ENCODE assay signal across 8 cellular contexts in genomic region chr1:48697066-48697707, GRCh38.
DNase-seq lines count a peak whose midpoint lies in the region; ATAC-seq, FAIRE-seq and TF ChIP-seq lines count a peak whose summit lies in the region.

No MANE protein-coding gene starts in this region.

- no peaks in the 10 kb centered on the region for H3K79me2 ChIP-seq in neural cell (replicated peaks; ENCODE audit: insufficient read depth, low read length)

- no peaks in the 10 kb centered on the region for H3K36me3 ChIP-seq in esophagus muscularis mucosa
- H3K36me3 ChIP-seq in neural cell (ENCODE audit: insufficient read depth, low read length) = no peaks in the 10 kb centered on the region
- H3K36me3 ChIP-seq in upper lobe of left lung = no peaks in the 10 kb centered on the region

- TF ChIP-seq CTCF in AG04450 (IDR thresholded peaks at IDR 0.05; ENCODE audit: low read depth, low read length) (peak; percentile 93), esophagus muscularis mucosa (IDR thresholded peaks at IDR 0.05) (peak; percentile 77 to 93 (median 86)), neural cell (IDR thresholded peaks at IDR 0.05; ENCODE audit: poor library complexity, severe bottlenecking) (peak; percentile 67), upper lobe of left lung (IDR thresholded peaks at IDR 0.05) (peak; percentile 68 to 88 (median 74))

- CTCF ChIA-PET in AG04450 (lab: Charles Lee) = interaction anchor here (0.6 to 3.7 kb wide), 20 partner anchors 10 to 1670 kb away, joined by 3 to 32 read pairs (median 4); no protein-coding TSS in a partner anchor

- POLR2A ChIA-PET in AG04450 (lab: Yijun Ruan, JAX) = no interaction called here

- TF ChIP-seq RAD21 in neural cell (conservative IDR thresholded peaks at IDR 0.05) = peak; percentile 53

- no peaks in the 10 kb centered on the region for H4K20me1 ChIP-seq in neural cell (ENCODE audit: insufficient read depth)

- no peak overlapping the region for H3K4me3 ChIP-seq in AG04450 (ENCODE audit: low read depth, low read length)
- H3K4me3 ChIP-seq in esophagus muscularis mucosa = no peak overlapping the region
- no peak overlapping the region for H3K4me3 ChIP-seq in neural cell (ENCODE audit: low read length)
- no peak overlapping the region for H3K4me3 ChIP-seq in upper lobe of left lung

- no peak for DNase-seq in AG04450 (ENCODE audit: low read depth, low spot score)
- DNase-seq in GM12891 (ENCODE audit: insufficient read length, low spot score) = peak; percentile 30
- DNase-seq in NCI-H748 treated with DMSO at 0.1 percent for 48 hours (lab: John Stamatoyannopoulos, UW) = peak; percentile 72
- peak; percentile 20 to 56 (median 53) for DNase-seq in activated CD8-positive, alpha-beta memory T cell treated with anti-CD3 and anti-CD28 coated beads for 48 hours (ENCODE audit: low read depth in 2 of 3, low spot score in 2 of 3)
- no peak for DNase-seq in esophagus muscularis mucosa (ENCODE audit: extremely low spot score)
- DNase-seq in upper lobe of left lung = peak in 1 of 2 donors; percentile 51

- H3K27ac ChIP-seq in AG04450 (ENCODE audit: low read depth, low read length) = no peak overlapping the region
- no peak overlapping the region for H3K27ac ChIP-seq in esophagus muscularis mucosa (replicated peaks in 1 of 4)
- H3K27ac ChIP-seq in neural cell (ENCODE audit: low read length) = no peak overlapping the region
- H3K27ac ChIP-seq in upper lobe of left lung = no peak overlapping the region

- no peaks in the 10 kb centered on the region for H3K9me2 ChIP-seq in neural cell (ENCODE audit: insufficient read depth, low read length)

- intact Hi-C loops in esophagus muscularis mucosa (cut with DNase I) = loop anchor here (5.0 kb wide), 2 partner anchors 125 to 145 kb away; no protein-coding TSS in a partner anchor

- no peaks in the 10 kb centered on the region for H3F3A ChIP-seq in neural cell (ENCODE audit: insufficient read depth, low read length, poor library complexity, severe bottlenecking)

- no peak for TF ChIP-seq EP300 in esophagus muscularis mucosa (IDR thresholded peaks at IDR 0.05)
- no peak for TF ChIP-seq EP300 in neural cell (conservative IDR thresholded peaks at IDR 0.05; ENCODE audit: poor library complexity, severe bottlenecking)
- no peak for TF ChIP-seq EP300 in upper lobe of left lung (IDR thresholded peaks at IDR 0.05)

- H3K4me2 ChIP-seq in neural cell (ENCODE audit: low read length) = no peak overlapping the region

- H3K9ac ChIP-seq in neural cell (ENCODE audit: low read length) = no peak overlapping the region

- H3K9me3 ChIP-seq in AG04450 (ENCODE audit: control insufficient read depth, insufficient read depth, low read length) (no peaks in the 10 kb centered on the region), esophagus muscularis mucosa (no peaks in the 10 kb centered on the region), neural cell (ENCODE audit: low read length) (no peaks in the 10 kb centered on the region), upper lobe of left lung (no peaks in the 10 kb centered on the region)

- H3K4me1 ChIP-seq in esophagus muscularis mucosa = no peaks in the 10 kb centered on the region
- H3K4me1 ChIP-seq in upper lobe of left lung = peaks cover 0 to 6% (median 2%) of the 10 kb centered on the region in 4 donors

- no peak for TF ChIP-seq POLR2A in GM12891 (IDR thresholded peaks at IDR 0.05; ENCODE audit: low read depth, low read length)
- TF ChIP-seq POLR2A in esophagus muscularis mucosa (IDR thresholded peaks at IDR 0.05; ENCODE audit: low read depth) = no peak
- no peak for TF ChIP-seq POLR2A in upper lobe of left lung (IDR thresholded peaks at IDR 0.05)

- no peak overlapping the region for H2AFZ ChIP-seq in neural cell (ENCODE audit: low read depth, low read length)

- ATAC-seq in HG03095 (IDR thresholded peaks at IDR 0.05; ENCODE audit: unreplicated experiment) (peak; percentile 61), upper lobe of left lung (ENCODE audit: low FRiP score in 2 of 2) (peak in 1 of 2 donors; percentile 66)

- WGBS in esophagus muscularis mucosa = 15% methylated on average over 5 of the region's 5 CpGs
- WGBS in upper lobe of left lung, 2 donors = 21 to 28% methylated on average over 4 to 5 of the region's 5 CpGs

- peak; percentile 80 for FAIRE-seq in GM12891 (lab: Jason Lieb, UNC)

- no peaks in the 10 kb centered on the region for H3K27me3 ChIP-seq in AG04450 (ENCODE audit: control insufficient read depth, insufficient read depth, low read length)
- peaks cover 0 to 5% (median 0%) of the 10 kb centered on the region in 4 donors for H3K27me3 ChIP-seq in esophagus muscularis mucosa
- H3K27me3 ChIP-seq in neural cell (ENCODE audit: insufficient read depth, low read depth, low read length) = no peaks in the 10 kb centered on the region
- H3K27me3 ChIP-seq in upper lobe of left lung = no peaks in the 10 kb centered on the region

TF ChIP-seq in GM12891, 5 proteins besides CTCF, POLR2A, EP300 and RAD21:
- TF ChIP-seq POU2F2 (IDR thresholded peaks at IDR 0.05; ENCODE audit: low read depth, low read length) (no peak), TAF1 (IDR thresholded peaks at IDR 0.05; ENCODE audit: low read depth, low read length) (no peak), PAX5 (IDR thresholded peaks at IDR 0.05; ENCODE audit: insufficient read depth, low read length, severe bottlenecking) (no peak), SPI1 (IDR thresholded peaks at IDR 0.05; ENCODE audit: low read depth, low read length) (no peak), POLR2AphosphoS5 (IDR thresholded peaks at IDR 0.05; ENCODE audit: low read depth, low read length) (no peak)

TF ChIP-seq in neural cell, 6 proteins besides CTCF, POLR2A, EP300 and RAD21:
- TF ChIP-seq TAF1 (IDR thresholded peaks at IDR 0.05; ENCODE audit: low read depth) (no peak), EZH2 (IDR thresholded peaks at IDR 0.05; ENCODE audit: borderline replicate concordance, insufficient read depth, low read length, poor library complexity, severe bottlenecking) (no peak), REST (IDR thresholded peaks at IDR 0.05; ENCODE audit: borderline replicate concordance) (no peak), SMC3 (conservative IDR thresholded peaks at IDR 0.05; ENCODE audit: poor library complexity) (peak; percentile 70)

Comparison
In these comparisons a context has a peak if more than half of its experiments do, and no peak if none do; other contexts are left out.
1. DNase-seq: peak in GM12891 (single experiment), NCI-H748 treated with DMSO at 0.1 percent for 48 hours (single experiment) and activated CD8-positive, alpha-beta memory T cell treated with anti-CD3 and anti-CD28 coated beads for 48 hours (3 of 3); none in AG04450 (single experiment) and esophagus muscularis mucosa (single experiment).
2. Peak in every context shown above with its lines, with median percentiles within 50 percentile points of each other: CTCF ChIP-seq.